ENCODE assay signal across 22 cellular contexts in the genomic region with DNA sequence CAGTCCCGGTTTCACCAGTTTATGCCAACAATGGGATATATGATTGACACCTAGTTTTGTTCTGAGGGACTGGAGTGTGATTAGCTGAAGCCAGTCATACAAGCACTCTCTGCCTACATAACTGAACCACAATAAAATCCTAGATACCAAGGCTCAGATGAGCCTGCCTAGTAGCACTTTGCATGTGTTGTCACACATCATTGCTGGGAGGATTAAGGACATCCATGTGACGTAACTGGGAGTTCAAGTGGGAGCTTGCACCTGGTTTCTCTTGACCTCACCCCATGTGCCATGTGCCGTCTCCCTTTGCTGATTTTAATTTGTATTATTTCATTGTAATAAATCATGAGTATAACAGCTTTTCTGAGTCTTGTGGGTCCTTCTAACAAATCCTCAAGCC.
"Had no signal": no experiment of that assay in that cellular context is flagged by ENCODE, and none has a peak within 500 bp of the region (broad histone marks: within the 10 kb centered on the region; RNA-seq: fewer than 3 reads in every experiment).

No MANE protein-coding gene starts in this region.

- H3K36me3 ChIP-seq: neural progenitor cell, prostate gland, right atrium auricular region had no signal

- ATAC-seq: activated CD8-positive, alpha-beta T cell treated with anti-CD3 and anti-CD28 coated beads for 36 hours; foreskin keratinocyte; left cardiac atrium; mucosa of descending colon; naive thymus-derived CD4-positive, alpha-beta T cell; stimulated activated memory B cell treated with anti-CD40 and anti-IgM and Interleukin-4, amounts not matched to agents 10 μg/mL and 1 μg/mL and 100 μg/mL, for 72 hours; WTC11 had no signal

- H3K4me3 ChIP-seq: dorsolateral prefrontal cortex, mucosa of descending colon, neural progenitor cell, prostate gland, right atrium auricular region, skin epidermis had no signal

- H3K9ac ChIP-seq: neural progenitor cell had no signal

- H3K4me1 ChIP-seq: foreskin keratinocyte, neural progenitor cell, prostate gland, right atrium auricular region had no signal

- H3K9me3 ChIP-seq: mucosa of descending colon, prostate gland, right atrium auricular region had no signal

- H3K27ac ChIP-seq: dorsolateral prefrontal cortex, epithelial cell of prostate, foreskin keratinocyte, neural progenitor cell, prostate gland, right atrium auricular region, skin epidermis had no signal

- H2AFZ ChIP-seq: neural progenitor cell had no signal

- H3K4me2 ChIP-seq: neural progenitor cell had no signal

- DNase-seq: activated CD4-positive, alpha-beta T cell treated with anti-CD3 and anti-CD28 coated beads for 4 hours; activated CD8-positive, alpha-beta T cell treated with anti-CD3 and anti-CD28 coated beads for 36 hours; activated naive CD4-positive, alpha-beta T cell treated with anti-CD3 and anti-CD28 coated beads for 36 hours; activated T-cell treated with anti-CD3 and anti-CD28 coated beads, Interleukin-2, amount 50 U/mL, for 1 hour; caudate nucleus; dorsolateral prefrontal cortex; foreskin keratinocyte; glutamatergic neuron; hippocampal formation; left cardiac atrium; mesenchymal stem cell; mucosa of descending colon; naive thymus-derived CD4-positive, alpha-beta T cell; stimulated activated CD4-positive, alpha-beta T cell treated with anti-CD3 and anti-CD28 coated beads, Interleukin-15, amount 100 ng/mL, for 24 hours; stimulated activated CD4-positive, alpha-beta T cell treated with anti-CD3 and anti-CD28 coated beads, Interleukin-4, amount 100 ng/mL, for 24 hours had no signal

- H3K27me3 ChIP-seq: dorsolateral prefrontal cortex, foreskin keratinocyte, neural progenitor cell, right atrium auricular region had no signal
